8 cellular contexts compared by ENCODE assay signal in genomic region chr7:6614941-6615737, GRCh38. TPM values are rescaled to one million over a fixed set of nuclear protein-coding genes. Genes with fewer than 3 reads are reported as not detected.
DNase-seq lines count a peak whose midpoint lies in the region; ATAC-seq and TF ChIP-seq lines count a peak whose summit lies in the region.

Gene ZNF853, plus strand, starts transcription at chr7:6615610. Its CDS starts 565 bp downstream, at chr7:6616175.

- H2AK5ac ChIP-seq in mesendoderm (ENCODE audit: low read length): no peak within 1 kb of the TSS

- no peak for TF ChIP-seq POLR2A in transverse colon (IDR thresholded peaks at IDR 0.05)

- H2BK15ac ChIP-seq in mesendoderm (replicated peaks; ENCODE audit: low read depth): no peak within 1 kb of the TSS

- peak within 1 kb of the TSS in 1 of 11 experiments; percentile 36; a peak in 2 of 22 replicates for H3K27ac ChIP-seq in BLaER1 treated with 17β-estradiol and CSF1 and Interleukin-3, amounts not matched to agents 10 nM and 100 nM
- H3K27ac ChIP-seq in coronary artery: peak within 1 kb of the TSS; percentile 23 to 68
- peak within 1 kb of the TSS; percentile 81 for H3K27ac ChIP-seq in mesendoderm (ENCODE audit: low read depth, low read length)
- H3K27ac ChIP-seq in transverse colon: peak within 1 kb of the TSS in 2 of 4 donors; percentile 39 to 72

- peak within 1 kb of the TSS; percentile 76 for H3K4ac ChIP-seq in mesendoderm (ENCODE audit: low read depth, low read length)

- H4K5ac ChIP-seq in mesendoderm (ENCODE audit: low read length): no peak within 1 kb of the TSS

- no peaks in the 10 kb centered on the region for H3K79me2 ChIP-seq in mesendoderm (ENCODE audit: control insufficient read depth, insufficient read depth, low read length)

- H3K4me2 ChIP-seq in BLaER1 treated with 17β-estradiol and CSF1 and Interleukin-3, amounts not matched to agents 10 nM and 100 nM: peak within 1 kb of the TSS; percentile 81 to 99 (median 92)
- H3K4me2 ChIP-seq in mesendoderm (ENCODE audit: low read length): peak within 1 kb of the TSS; percentile 66

- no peak for ATAC-seq in HG03280 (IDR thresholded peaks at IDR 0.05; ENCODE audit: unreplicated experiment)
- no peak for ATAC-seq in left colon

- WGBS in mesendoderm (ENCODE audit: extremely low coverage, insufficient coverage, low lambda C conversion rate): no CpG with 5 or more reads among the region's 94 CpGs
- WGBS in transverse colon (ENCODE audit: low coverage in 1 of 2), 2 donors: 7% methylated on average over 27 of the region's 94 CpGs; no CpG with 5 or more reads in 1 of the 2 donors

- H3K56ac ChIP-seq in mesendoderm (ENCODE audit: low read length): peak within 1 kb of the TSS; percentile 88

- TF ChIP-seq CTCF in coronary artery (IDR thresholded peaks at IDR 0.05) (no peak), transverse colon (IDR thresholded peaks at IDR 0.05) (no peak)

- peak; percentile 4 for DNase-seq in NCI-H2171 treated with DMSO at 0.1 percent for 48 hours (lab: John Stamatoyannopoulos, UW)
- DNase-seq in coronary artery (ENCODE audit: low spot score): no peak
- peak; percentile 78 for DNase-seq in mesendoderm
- DNase-seq in transverse colon: no peak
- no peak for DNase-seq in left colon
- no peak for DNase-seq in SW480 (ENCODE audit: low spot score)

- H3K9me3 ChIP-seq in BLaER1 treated with 17β-estradiol and CSF1 and Interleukin-3, amounts not matched to agents 10 nM and 100 nM (replicated peaks in 1 of 11): no peaks in the 10 kb centered on the region
- no peaks in the 10 kb centered on the region for H3K9me3 ChIP-seq in transverse colon

- TF ChIP-seq EP300 in transverse colon (IDR thresholded peaks at IDR 0.05; ENCODE audit: low read depth): no peak

- peaks cover 49 to 70% (median 62%) of the 10 kb centered on the region in 11 experiments for H3K27me3 ChIP-seq in BLaER1 treated with 17β-estradiol and CSF1 and Interleukin-3, amounts not matched to agents 10 nM and 100 nM
- H3K27me3 ChIP-seq in mesendoderm (ENCODE audit: insufficient read depth, low read length, poor library complexity) (no peaks in the 10 kb centered on the region), transverse colon (peaks cover 32% of the 10 kb centered on the region)

- peak within 1 kb of the TSS; percentile 42 to 72 (median 61); a peak in 17 of 22 replicates for H3K9ac ChIP-seq in BLaER1 treated with 17β-estradiol and CSF1 and Interleukin-3, amounts not matched to agents 10 nM and 100 nM
- peak within 1 kb of the TSS; percentile 75 for H3K9ac ChIP-seq in mesendoderm (ENCODE audit: low read length)

- H4K8ac ChIP-seq in mesendoderm (ENCODE audit: low read depth, low read length): peak within 1 kb of the TSS; percentile 82

- peak within 1 kb of the TSS; percentile 72 for H3K23ac ChIP-seq in mesendoderm (ENCODE audit: low read length)

- in situ Hi-C loops in transverse colon (cut with MboI; ENCODE audit: low pct_ligation_motif_present in 1 of 4, low pct_unique_long_range_greater_than_20kb in 1 of 4, low sequenced_read_pairs in 3 of 4): no loop called here

- peaks cover 10 to 37% (median 28%) of the 10 kb centered on the region in 10 experiments for H3K4me1 ChIP-seq in BLaER1 treated with 17β-estradiol and CSF1 and Interleukin-3, amounts not matched to agents 10 nM and 100 nM
- H3K4me1 ChIP-seq in mesendoderm (ENCODE audit: control insufficient read depth, low read depth, low read length) (peaks cover 7% of the 10 kb centered on the region), transverse colon (peaks cover 0 to 26% (median 7%) of the 10 kb centered on the region in 4 donors)

- H2BK5ac ChIP-seq in mesendoderm (ENCODE audit: low read length): peak within 1 kb of the TSS; percentile 93

- intact Hi-C loops in transverse colon (cut with DNase I; ENCODE audit: low total_unique reads) (no loop called here), left colon (cut with DNase I, micrococcal nuclease) (no loop called here)

- peaks cover 0 to 9% (median 0%) of the 10 kb centered on the region in 11 experiments; a peak in 5 of 22 replicates for H3K36me3 ChIP-seq in BLaER1 treated with 17β-estradiol and CSF1 and Interleukin-3, amounts not matched to agents 10 nM and 100 nM
- no peaks in the 10 kb centered on the region for H3K36me3 ChIP-seq in mesendoderm (ENCODE audit: control insufficient read depth, insufficient read depth, low read length)
- H3K36me3 ChIP-seq in transverse colon: no peaks in the 10 kb centered on the region

- H3K18ac ChIP-seq in mesendoderm (ENCODE audit: low read length): peak within 1 kb of the TSS; percentile 95

- peak within 1 kb of the TSS; percentile 46 to 71 (median 59) for H3K4me3 ChIP-seq in BLaER1 treated with 17β-estradiol and CSF1 and Interleukin-3, amounts not matched to agents 10 nM and 100 nM
- H3K4me3 ChIP-seq in coronary artery (peak within 1 kb of the TSS; percentile 71), mesendoderm (ENCODE audit: low read length) (peak within 1 kb of the TSS; percentile 41), transverse colon (peak within 1 kb of the TSS; percentile 56 to 86 (median 66))

- H2BK120ac ChIP-seq in mesendoderm (ENCODE audit: low read depth, low read length): peak within 1 kb of the TSS; percentile 47

- H3K79me1 ChIP-seq in mesendoderm (ENCODE audit: low read length): no peaks in the 10 kb centered on the region

- H4K20me1 ChIP-seq in BLaER1 treated with 17β-estradiol and CSF1 and Interleukin-3, amounts not matched to agents 10 nM and 100 nM: peaks cover 0 to 45% (median 6%) of the 10 kb centered on the region in 11 experiments; a peak in 9 of 22 replicates

RNA-seq across cellular contexts. Expression of gene ZNF853, which starts in this region (rescaled TPM):
- 2.5 TPM for polyA plus RNA-seq in mesendoderm (2013, experiment 1 of 2)
- 2.5 TPM for polyA plus RNA-seq in mesendoderm (2013, experiment 2 of 2)
- total RNA-seq in transverse colon (10 to 100 TPM in 1 of 4 donors, 1 to 10 TPM in 3; 2.9 to 18.7 (median 7.3) TPM), left colon (1 to 10 TPM in 1 of 2 donors, under 1 TPM in 1; 0.79 to 2.9 TPM)

Comparison
In these comparisons a context has a peak if more than half of its experiments do, and no peak if none do; other contexts are left out.
1. DNase-seq: peak in NCI-H2171 treated with DMSO at 0.1 percent for 48 hours (single experiment) and mesendoderm (single experiment); none in coronary artery (single experiment), transverse colon (single experiment), left colon (0 of 2) and SW480 (single experiment).
2. Peak in every context shown above with its lines, with median percentiles within 50 percentile points of each other: H3K4me3 ChIP-seq.